ENCODE assay signal across 12 cellular contexts in genomic region chr6:156691018-156691417, GRCh38.
A peak's percentile ranks its signal among the peaks of the same experiment; 100 is the strongest.
DNase-seq lines count a peak whose midpoint lies in the region; ATAC-seq and TF ChIP-seq lines count a peak whose summit lies in the region.
"Had no signal": no experiment of that assay in that cellular context is flagged by ENCODE, and none has a peak within 500 bp of the region (broad histone marks: within the 10 kb centered on the region; RNA-seq: fewer than 3 reads in every experiment).

No MANE protein-coding gene starts in this region.

- peak; percentile 61 for ATAC-seq in GM18907 (IDR thresholded peaks at IDR 0.05; ENCODE audit: unreplicated experiment)
- peak; percentile 54 for ATAC-seq in GM21528 (IDR thresholded peaks at IDR 0.05; ENCODE audit: low FRiP score, unreplicated experiment)
- ATAC-seq in HG03108 (IDR thresholded peaks at IDR 0.05; ENCODE audit: unreplicated experiment), result peak; percentile 42
- ATAC-seq: PC-3 had no signal

- H3K9me3 Mint-ChIP-seq in endothelial cell (ENCODE audit: unreplicated experiment), result no peaks in the 10 kb centered on the region
- H3K9me3 Mint-ChIP-seq: activated T-helper 2 cell treated with anti-CD3 and anti-CD28 coated beads, Interferon-gamma antibody, Interleukin-2, Interleukin-4, amounts not matched to agents 10 μg/mL and 5 μg/mL and 100 μg/mL, durations not matched to agents 14 hours and 24 hours and 36 hours had no signal

- H3K36me3 Mint-ChIP-seq in endothelial cell (ENCODE audit: low read depth, unreplicated experiment), result no peaks in the 10 kb centered on the region

- TF ChIP-seq CTCF in epithelial cell of esophagus (IDR thresholded peaks at IDR 0.05; ENCODE audit: insufficient read depth, low read depth, low read length, missing control alignments) (no peak), endothelial cell (IDR thresholded peaks at IDR 0.05; ENCODE audit: unreplicated experiment) (no peak)

- H3K27me3 Mint-ChIP-seq in endothelial cell (ENCODE audit: unreplicated experiment), result peaks cover 22% of the 10 kb centered on the region

- peaks cover 8% of the 10 kb centered on the region for H3K4me1 Mint-ChIP-seq in endothelial cell (ENCODE audit: unreplicated experiment)

- DNase-seq in epithelial cell of esophagus (ENCODE audit: low read depth), result peak; percentile 10
- DNase-seq in endothelial cell (ENCODE audit: low spot score), result no peak
- no peak for DNase-seq in NCI-H748 treated with DMSO at 0.1 percent for 48 hours (lab: John Stamatoyannopoulos, UW)
- DNase-seq in nucleus accumbens (lab: John Stamatoyannopoulos, UW), result no peak
- DNase-seq: DMS 273 treated with DMSO at 0.1 percent for 48 hours, glutamatergic neuron, MM.1S, PC-3 had no signal

- H3K4me3 Mint-ChIP-seq in endothelial cell (ENCODE audit: unreplicated experiment), result no peak overlapping the region

- no peak overlapping the region for H3K27ac Mint-ChIP-seq in endothelial cell (ENCODE audit: unreplicated experiment)
- H3K27ac Mint-ChIP-seq: activated T-helper 2 cell treated with anti-CD3 and anti-CD28 coated beads, Interferon-gamma antibody, Interleukin-2, Interleukin-4, amounts not matched to agents 10 μg/mL and 5 μg/mL and 100 μg/mL, durations not matched to agents 14 hours and 24 hours and 36 hours had no signal

- no peak overlapping the region for H3K4me3 ChIP-seq in epithelial cell of esophagus (ENCODE audit: low read length)
